1 cellular context compared by ENCODE assay signal in the genomic region with DNA sequence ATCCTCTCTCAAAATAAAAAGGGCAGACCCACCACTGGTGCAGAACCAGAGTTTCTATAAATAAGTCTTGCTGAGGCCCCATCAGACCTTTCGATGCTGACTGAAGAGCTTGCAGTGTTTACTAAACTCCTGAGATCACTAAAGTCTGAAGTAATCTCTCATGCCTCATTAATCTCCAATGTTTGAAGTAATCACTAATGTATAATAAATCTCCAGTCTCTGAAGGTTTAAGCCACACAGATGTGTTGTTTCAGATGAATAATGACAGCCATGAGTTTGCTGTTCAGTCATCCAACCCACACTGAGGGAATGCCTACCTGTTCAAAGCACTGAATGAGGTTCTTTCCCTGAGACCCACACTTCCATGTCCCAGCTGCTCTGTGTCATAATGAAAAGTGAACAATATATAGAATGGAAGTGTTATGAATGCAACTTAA.
TF ChIP-seq lines count a peak whose summit lies in the region.

No MANE protein-coding gene starts in this region.

TF ChIP-seq in HEK293, 187 proteins besides CTCF, POLR2A, EP300 and RAD21 (continued from another document):
- TF ChIP-seq, protein P1, sequence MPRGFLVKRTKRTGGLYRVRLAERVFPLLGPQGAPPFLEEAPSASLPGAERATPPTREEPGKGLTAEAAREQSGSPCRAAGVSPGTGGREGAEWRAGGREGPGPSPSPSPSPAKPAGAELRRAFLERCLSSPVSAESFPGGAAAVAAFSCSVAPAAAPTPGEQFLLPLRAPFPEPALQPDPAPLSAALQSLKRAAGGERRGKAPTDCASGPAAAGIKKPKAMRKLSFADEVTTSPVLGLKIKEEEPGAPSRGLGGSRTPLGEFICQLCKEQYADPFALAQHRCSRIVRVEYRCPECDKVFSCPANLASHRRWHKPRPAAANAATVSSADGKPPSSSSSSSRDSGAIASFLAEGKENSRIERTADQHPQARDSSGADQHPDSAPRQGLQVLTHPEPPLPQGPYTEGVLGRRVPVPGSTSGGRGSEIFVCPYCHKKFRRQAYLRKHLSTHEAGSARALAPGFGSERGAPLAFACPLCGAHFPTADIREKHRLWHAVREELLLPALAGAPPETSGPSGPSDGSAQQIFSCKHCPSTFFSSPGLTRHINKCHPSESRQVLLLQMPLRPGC (tag by site-specific recombination; IDR thresholded peaks at IDR 0.05), result peak; percentile 93
- TF ChIP-seq, protein P2, sequence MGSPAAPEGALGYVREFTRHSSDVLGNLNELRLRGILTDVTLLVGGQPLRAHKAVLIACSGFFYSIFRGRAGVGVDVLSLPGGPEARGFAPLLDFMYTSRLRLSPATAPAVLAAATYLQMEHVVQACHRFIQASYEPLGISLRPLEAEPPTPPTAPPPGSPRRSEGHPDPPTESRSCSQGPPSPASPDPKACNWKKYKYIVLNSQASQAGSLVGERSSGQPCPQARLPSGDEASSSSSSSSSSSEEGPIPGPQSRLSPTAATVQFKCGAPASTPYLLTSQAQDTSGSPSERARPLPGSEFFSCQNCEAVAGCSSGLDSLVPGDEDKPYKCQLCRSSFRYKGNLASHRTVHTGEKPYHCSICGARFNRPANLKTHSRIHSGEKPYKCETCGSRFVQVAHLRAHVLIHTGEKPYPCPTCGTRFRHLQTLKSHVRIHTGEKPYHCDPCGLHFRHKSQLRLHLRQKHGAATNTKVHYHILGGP (tag by site-specific recombination; IDR thresholded peaks at IDR 0.05), result peak; percentile 68; the same call in 1 of the 2 replicates
- TF ChIP-seq OVOL3 (tag by site-specific recombination; IDR thresholded peaks at IDR 0.05) (peak; percentile 77; the same call in 1 of the 2 replicates), SP7 (tag by site-specific recombination; IDR thresholded peaks at IDR 0.05) (peak; percentile 93), HOXD13 (CRISPR knock-in tag; IDR thresholded peaks at IDR 0.05; ENCODE audit: borderline replicate concordance) (no peak), HOXA7 (CRISPR knock-in tag; IDR thresholded peaks at IDR 0.05; ENCODE audit: borderline replicate concordance) (no peak), ZNF16 (tag by site-specific recombination; IDR thresholded peaks at IDR 0.05; ENCODE audit: low read depth) (no peak), ZNF2 (tag by site-specific recombination; IDR thresholded peaks at IDR 0.05) (0 out of 2 replicates have a peak, but pooled peaks have one; percentile 46), ZSCAN23 (tag by site-specific recombination; IDR thresholded peaks at IDR 0.05) (0 out of 2 replicates have a peak, but pooled peaks have one; percentile 67), PRDM1 (tag by site-specific recombination; IDR thresholded peaks at IDR 0.05) (no peak), MZF1 (tag by site-specific recombination; IDR thresholded peaks at IDR 0.05; ENCODE audit: borderline replicate concordance) (no peak)
- TF ChIP-seq, protein P3, sequence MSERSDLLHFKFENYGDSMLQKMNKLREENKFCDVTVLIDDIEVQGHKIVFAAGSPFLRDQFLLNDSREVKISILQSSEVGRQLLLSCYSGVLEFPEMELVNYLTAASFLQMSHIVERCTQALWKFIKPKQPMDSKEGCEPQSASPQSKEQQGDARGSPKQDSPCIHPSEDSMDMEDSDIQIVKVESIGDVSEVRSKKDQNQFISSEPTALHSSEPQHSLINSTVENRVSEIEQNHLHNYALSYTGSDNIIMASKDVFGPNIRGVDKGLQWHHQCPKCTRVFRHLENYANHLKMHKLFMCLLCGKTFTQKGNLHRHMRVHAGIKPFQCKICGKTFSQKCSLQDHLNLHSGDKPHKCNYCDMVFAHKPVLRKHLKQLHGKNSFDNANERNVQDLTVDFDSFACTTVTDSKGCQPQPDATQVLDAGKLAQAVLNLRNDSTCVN (tag by site-specific recombination; optimal IDR thresholded peaks at IDR 0.05), result no peak
